ENCODE assay signal across 18 cellular contexts in genomic region chr2:42337846-42338566, GRCh38.
"Had no signal": no experiment of that assay in that cellular context is flagged by ENCODE, and none has a peak within 500 bp of the region (broad histone marks: within the 10 kb centered on the region; RNA-seq: fewer than 3 reads in every experiment).

No MANE protein-coding gene starts in this region.

- H3K4me1 ChIP-seq: colonic mucosa had no signal

- H3K36me3 ChIP-seq: colonic mucosa, ovary had no signal

- H3K9me3 ChIP-seq: colonic mucosa, heart left ventricle, left ventricle myocardium inferior, ovary, tibial artery, vagina had no signal

- H3K27me3 ChIP-seq: colonic mucosa, heart left ventricle, ovary, tibial artery, vagina had no signal

- H3K4me3 Mint-ChIP-seq: neural crest cell had no signal

- ATAC-seq: heart left ventricle had no signal

- DNase-seq: activated CD4-positive, alpha-beta T cell treated with anti-CD3 and anti-CD28 coated beads, Interleukin-2, amount 50 U/mL, for 48 hours; activated CD4-positive, CD25-positive, alpha-beta regulatory T cell treated with anti-CD3 and anti-CD28 coated beads, Interleukin-2, amount 50 U/mL, for 72 hours; activated naive CD4-positive, alpha-beta T cell treated with anti-CD3 and anti-CD28 coated beads, Interleukin-2, amount 50 U/mL, for 16 hours; activated T-cell treated with anti-CD3 and anti-CD28 coated beads, Interleukin-2, amount 50 U/mL, for 1 hour; colonic mucosa; foreskin melanocyte; heart left ventricle; islet precursor cell; left ventricle myocardium inferior; mesenchymal stem cell; ovary; stimulated activated CD4-positive, alpha-beta T cell treated with anti-CD3 and anti-CD28 coated beads, Interleukin-1b, Interleukin-23, amount 100 ng/mL, for 48 hours; T1000; tibial artery had no signal

- H3K27ac ChIP-seq: colonic mucosa, heart left ventricle, left ventricle myocardium inferior, ovary, SK-N-MC, tibial artery, vagina had no signal

- FAIRE-seq: astrocyte had no signal

- H3K4me3 ChIP-seq: colonic mucosa, heart left ventricle, left ventricle myocardium inferior, ovary, SK-N-MC, tibial artery, vagina had no signal
